17 cellular contexts compared by ENCODE assay signal in the genomic region with DNA sequence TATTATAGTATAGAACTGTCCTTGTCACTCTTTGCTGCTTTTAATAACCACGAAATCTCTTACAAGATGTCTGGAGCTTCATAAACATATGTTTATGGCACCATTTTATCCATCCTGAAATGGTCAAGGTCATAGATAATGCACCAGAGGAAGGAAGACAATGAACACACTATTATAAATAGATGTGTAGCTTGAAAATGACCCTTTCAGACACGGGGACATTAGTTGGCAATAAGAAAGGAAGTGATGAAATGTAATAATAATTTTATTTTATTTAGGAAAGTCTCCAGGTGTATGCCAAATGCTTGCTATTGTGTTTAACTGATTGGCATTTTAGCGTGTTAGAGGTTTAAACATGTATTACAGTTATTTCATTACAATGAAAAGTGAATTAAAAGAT. TPM values are rescaled to one million over a fixed set of nuclear protein-coding genes. Genes with fewer than 3 reads are reported as not detected.
A peak's percentile ranks its signal among the peaks of the same experiment; 100 is the strongest.
DNase-seq lines count a peak whose midpoint lies in the region; ATAC-seq, FAIRE-seq and TF ChIP-seq lines count a peak whose summit lies in the region.
"Had no signal": no experiment of that assay in that cellular context is flagged by ENCODE, and none has a peak within 500 bp of the region (broad histone marks: within the 10 kb centered on the region; RNA-seq: fewer than 3 reads in every experiment).

No MANE protein-coding gene starts in this region.

- no peak for FAIRE-seq in kidney (lab: Jason Lieb, UNC)
- FAIRE-seq: A549, G401.6, GM12891 had no signal

- H3K36me3 ChIP-seq in right atrium auricular region (no peaks in the 10 kb centered on the region), neural cell (ENCODE audit: insufficient read depth, low read length) (no peaks in the 10 kb centered on the region), kidney (ENCODE audit: control insufficient read depth in 1 of 2, insufficient read depth in 2 of 2, low read length in 2 of 2) (no peaks in the 10 kb centered on the region)
- H3K36me3 ChIP-seq: BE2C had no signal

- ATAC-seq in Right ventricle myocardium inferior = no peak
- no peak for ATAC-seq in left colon
- ATAC-seq: A549 had no signal

- H3K27me3 ChIP-seq in right atrium auricular region (no peaks in the 10 kb centered on the region), neural cell (ENCODE audit: insufficient read depth, low read depth, low read length) (no peaks in the 10 kb centered on the region)
- H3K27me3 ChIP-seq: BE2C had no signal

- H3K9me2 ChIP-seq in neural cell (ENCODE audit: insufficient read depth, low read length) = no peaks in the 10 kb centered on the region

- TF ChIP-seq CTCF in right atrium auricular region (IDR thresholded peaks at IDR 0.05) (no peak), coronary artery (IDR thresholded peaks at IDR 0.05) (no peak), neural cell (IDR thresholded peaks at IDR 0.05; ENCODE audit: poor library complexity, severe bottlenecking) (no peak), kidney (IDR thresholded peaks at IDR 0.05; ENCODE audit: borderline replicate concordance, extremely low read depth, insufficient read depth) (no peak)

- intact Hi-C loops in Right ventricle myocardium inferior (cut with DNase I) = no loop called here
- intact Hi-C loops in kidney (cut with DNase I) = no loop called here
- intact Hi-C loops in left colon (cut with DNase I, micrococcal nuclease) = no loop called here

- H3K9me3 ChIP-seq in right atrium auricular region (no peaks in the 10 kb centered on the region), neural cell (ENCODE audit: low read length) (no peaks in the 10 kb centered on the region), kidney (ENCODE audit: control insufficient read depth in 1 of 2, low read length in 2 of 2) (no peaks in the 10 kb centered on the region)
- H3K9me3 ChIP-seq: A549, BE2C had no signal

- no peak overlapping the region for H3K4me2 ChIP-seq in neural cell (ENCODE audit: low read length)
- H3K4me2 ChIP-seq: A549 had no signal

- no peak for DNase-seq in right atrium auricular region (ENCODE audit: low spot score)
- DNase-seq in Right ventricle myocardium inferior (ENCODE audit: missing footprints) = no peak
- DNase-seq in coronary artery (ENCODE audit: low spot score) = no peak
- no peak for DNase-seq in kidney
- no peak for DNase-seq in DMS79 treated with DMSO at 0.1 percent for 48 hours (lab: John Stamatoyannopoulos, UW)
- no peak for DNase-seq in left colon
- DNase-seq: BE2C; CD4-positive, alpha-beta memory T cell; DMS79; EL; GOT3; H9 had no signal

- H3F3A ChIP-seq in neural cell (ENCODE audit: insufficient read depth, low read length, poor library complexity, severe bottlenecking) = no peaks in the 10 kb centered on the region

- H3K27ac ChIP-seq in right atrium auricular region (peak overlapping the region; percentile 9 to 74), coronary artery (peak overlapping the region; percentile 11 to 19), neural cell (ENCODE audit: low read length) (no peak overlapping the region), kidney (ENCODE audit: low read depth in 2 of 2, low read length in 2 of 2) (no peak overlapping the region)
- H3K27ac ChIP-seq: A549, C4-2B had no signal

- H4K20me1 ChIP-seq in neural cell (ENCODE audit: insufficient read depth) = no peaks in the 10 kb centered on the region

- H3K4me3 ChIP-seq in right atrium auricular region = no peak overlapping the region
- H3K4me3 ChIP-seq in coronary artery = no peak overlapping the region
- H3K4me3 ChIP-seq in neural cell (ENCODE audit: low read length) = peak overlapping the region; percentile 4
- H3K4me3 ChIP-seq in kidney (ENCODE audit: low read length in 2 of 2) = no peak overlapping the region
- H3K4me3 ChIP-seq: A549 had no signal

- H3K79me2 ChIP-seq in neural cell (replicated peaks; ENCODE audit: insufficient read depth, low read length) = no peaks in the 10 kb centered on the region

- no peak for TF ChIP-seq EP300 in neural cell (conservative IDR thresholded peaks at IDR 0.05; ENCODE audit: poor library complexity, severe bottlenecking)

- no peak for TF ChIP-seq RAD21 in neural cell (conservative IDR thresholded peaks at IDR 0.05)

- H3K9ac ChIP-seq in neural cell (ENCODE audit: low read length) (no peak overlapping the region), kidney (ENCODE audit: low read length in 2 of 2) (no peak overlapping the region)

- H3K4me1 ChIP-seq in right atrium auricular region = peaks cover 0 to 53% of the 10 kb centered on the region in 2 donors
- peaks cover 0 to 12% of the 10 kb centered on the region in 2 donors for H3K4me1 ChIP-seq in kidney (ENCODE audit: control insufficient read depth in 1 of 2, insufficient read depth in 1 of 2, low read depth in 1 of 2, low read length in 2 of 2)
- H3K4me1 ChIP-seq: A549, BE2C had no signal

- H2AFZ ChIP-seq in neural cell (ENCODE audit: low read depth, low read length) = no peak overlapping the region

TF ChIP-seq in neural cell, 6 proteins besides CTCF, POLR2A, EP300 and RAD21:
- TF ChIP-seq, protein P1, sequence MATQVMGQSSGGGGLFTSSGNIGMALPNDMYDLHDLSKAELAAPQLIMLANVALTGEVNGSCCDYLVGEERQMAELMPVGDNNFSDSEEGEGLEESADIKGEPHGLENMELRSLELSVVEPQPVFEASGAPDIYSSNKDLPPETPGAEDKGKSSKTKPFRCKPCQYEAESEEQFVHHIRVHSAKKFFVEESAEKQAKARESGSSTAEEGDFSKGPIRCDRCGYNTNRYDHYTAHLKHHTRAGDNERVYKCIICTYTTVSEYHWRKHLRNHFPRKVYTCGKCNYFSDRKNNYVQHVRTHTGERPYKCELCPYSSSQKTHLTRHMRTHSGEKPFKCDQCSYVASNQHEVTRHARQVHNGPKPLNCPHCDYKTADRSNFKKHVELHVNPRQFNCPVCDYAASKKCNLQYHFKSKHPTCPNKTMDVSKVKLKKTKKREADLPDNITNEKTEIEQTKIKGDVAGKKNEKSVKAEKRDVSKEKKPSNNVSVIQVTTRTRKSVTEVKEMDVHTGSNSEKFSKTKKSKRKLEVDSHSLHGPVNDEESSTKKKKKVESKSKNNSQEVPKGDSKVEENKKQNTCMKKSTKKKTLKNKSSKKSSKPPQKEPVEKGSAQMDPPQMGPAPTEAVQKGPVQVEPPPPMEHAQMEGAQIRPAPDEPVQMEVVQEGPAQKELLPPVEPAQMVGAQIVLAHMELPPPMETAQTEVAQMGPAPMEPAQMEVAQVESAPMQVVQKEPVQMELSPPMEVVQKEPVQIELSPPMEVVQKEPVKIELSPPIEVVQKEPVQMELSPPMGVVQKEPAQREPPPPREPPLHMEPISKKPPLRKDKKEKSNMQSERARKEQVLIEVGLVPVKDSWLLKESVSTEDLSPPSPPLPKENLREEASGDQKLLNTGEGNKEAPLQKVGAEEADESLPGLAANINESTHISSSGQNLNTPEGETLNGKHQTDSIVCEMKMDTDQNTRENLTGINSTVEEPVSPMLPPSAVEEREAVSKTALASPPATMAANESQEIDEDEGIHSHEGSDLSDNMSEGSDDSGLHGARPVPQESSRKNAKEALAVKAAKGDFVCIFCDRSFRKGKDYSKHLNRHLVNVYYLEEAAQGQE (IDR thresholded peaks at IDR 0.05; ENCODE audit: borderline replicate concordance) = no peak
- peak; percentile 47 for TF ChIP-seq POLR2AphosphoS5 (IDR thresholded peaks at IDR 0.05)
- no peak for TF ChIP-seq TAF1 (IDR thresholded peaks at IDR 0.05; ENCODE audit: low read depth)
- no peak for TF ChIP-seq SMC3 (conservative IDR thresholded peaks at IDR 0.05; ENCODE audit: poor library complexity)
- no peak for TF ChIP-seq MXI1 (conservative IDR thresholded peaks at IDR 0.05; ENCODE audit: poor library complexity, severe bottlenecking)
- no peak for TF ChIP-seq EZH2 (IDR thresholded peaks at IDR 0.05; ENCODE audit: borderline replicate concordance, insufficient read depth, low read length, poor library complexity, severe bottlenecking)

RNA-seq across cellular contexts. Expression of a gene that starts 36.8 kb away (rescaled TPM):
- total RNA-seq in right atrium auricular region (100 to 1,000 TPM; 192 to 204 TPM), Right ventricle myocardium inferior (161 TPM), kidney (189 TPM), left colon (100 to 1,000 TPM; 128 to 220 TPM)
- polyA plus RNA-seq in neural cell (143 and 148 TPM in 2 replicates), kidney (ENCODE audit: insufficient read depth, low read depth, low replicate concordance) (38.6 TPM)
- 306 and 345 TPM in 2 replicates for polyA minus RNA-seq in neural cell

Comparison
In these comparisons a context has a peak if more than half of its experiments do, and no peak if none do; other contexts are left out.
1. H3K27ac ChIP-seq: peak in right atrium auricular region (2 of 2) and coronary artery (2 of 2); none in neural cell (single experiment) and kidney (0 of 2).